ENCODE assay signal across 11 cellular contexts in genomic region chr6:25485820-25486559, GRCh38.
DNase-seq lines count a peak whose midpoint lies in the region; ATAC-seq and TF ChIP-seq lines count a peak whose summit lies in the region.
"Had no signal": no experiment of that assay in that cellular context is flagged by ENCODE, and none has a peak within 500 bp of the region (broad histone marks: within the 10 kb centered on the region; RNA-seq: fewer than 3 reads in every experiment).

No MANE protein-coding gene starts in this region.

- no peaks in the 10 kb centered on the region for H3K9me3 Mint-ChIP-seq in CD8-positive, alpha-beta T cell
- H3K9me3 Mint-ChIP-seq: T-helper 1 cell treated with Interleukin-12 subunit alpha and Interleukin-12 subunit beta and Interleukin-4 antibody, amounts not matched to agents 30 μg/mL and 1 μg/mL, for 36 hours had no signal

- 37 to 45% (median 42%) methylated on average over 8 of the region's 8 CpGs for WGBS in stomach, 5 donors
- WGBS in prostate gland = 63% methylated on average over 8 of the region's 8 CpGs

- H3K27ac ChIP-seq in stomach (no peak overlapping the region), prostate gland (no peak overlapping the region)
- H3K27ac ChIP-seq in CD8-positive, alpha-beta T cell (ENCODE audit: low read depth, low read length) = no peak overlapping the region
- H3K27ac ChIP-seq: brain microvascular endothelial cell had no signal

- no peak for TF ChIP-seq POLR2A in stomach (IDR thresholded peaks at IDR 0.05)
- no peak for TF ChIP-seq POLR2A in prostate gland (IDR thresholded peaks at IDR 0.05)

- H3K9me3 ChIP-seq in stomach (no peaks in the 10 kb centered on the region), prostate gland (no peaks in the 10 kb centered on the region)
- no peaks in the 10 kb centered on the region for H3K9me3 ChIP-seq in CD8-positive, alpha-beta T cell (ENCODE audit: low read length)

- no peak for TF ChIP-seq CTCF in fibroblast of mammary gland (conservative IDR thresholded peaks at IDR 0.05; ENCODE audit: control insufficient read depth, insufficient read depth, low read depth, low read length)
- TF ChIP-seq CTCF in stomach (IDR thresholded peaks at IDR 0.05) = no peak
- no peak for TF ChIP-seq CTCF in CD8-positive, alpha-beta T cell (IDR thresholded peaks at IDR 0.05)
- TF ChIP-seq CTCF in prostate gland (IDR thresholded peaks at IDR 0.05) = no peak

- no peaks in the 10 kb centered on the region for H3K27me3 Mint-ChIP-seq in CD8-positive, alpha-beta T cell (ENCODE audit: low read depth)

- DNase-seq in NCI-H1436 (lab: John Stamatoyannopoulos, UW) (peak; percentile 73), NCI-H69 (lab: John Stamatoyannopoulos, UW) (peak; percentile 95), fibroblast of mammary gland (ENCODE audit: low read depth) (peak; percentile 13), stomach (peak; percentile 37), prostate gland (ENCODE audit: low spot score) (no peak)
- DNase-seq in CD8-positive, alpha-beta T cell = no peak
- DNase-seq: brain microvascular endothelial cell, HCEC 1CT, left colon had no signal

- POLR2A ChIA-PET in CD8-positive, alpha-beta T cell (lab: Charles Lee) = no interaction called here

- CTCF ChIA-PET in CD8-positive, alpha-beta T cell (lab: Charles Lee) = interaction anchor here (0.7 to 8.4 kb wide), 5 partner anchors 81 to 263 kb away, joined by 4 to 161 read pairs (median 8); partner anchors contain the start of gene CARMIL1

- H3K36me3 ChIP-seq in stomach (peaks cover 0 to 24% (median 8%) of the 10 kb centered on the region in 4 donors), prostate gland (no peaks in the 10 kb centered on the region)
- H3K36me3 ChIP-seq in CD8-positive, alpha-beta T cell (ENCODE audit: insufficient read depth, low read length) = peaks cover 3% of the 10 kb centered on the region
- H3K36me3 ChIP-seq: brain microvascular endothelial cell had no signal

- H3K27me3 ChIP-seq in stomach (no peaks in the 10 kb centered on the region), prostate gland (replicated peaks; ENCODE audit: insufficient read depth) (no peaks in the 10 kb centered on the region)
- no peaks in the 10 kb centered on the region for H3K27me3 ChIP-seq in CD8-positive, alpha-beta T cell (ENCODE audit: insufficient read depth, low read length)
- H3K27me3 ChIP-seq: brain microvascular endothelial cell had no signal

- H3K4me3 ChIP-seq in fibroblast of mammary gland (ENCODE audit: control insufficient read depth, low read depth, low read length) (no peak overlapping the region), stomach (no peak overlapping the region), prostate gland (no peak overlapping the region)
- no peak overlapping the region for H3K4me3 ChIP-seq in CD8-positive, alpha-beta T cell (ENCODE audit: low read depth, low read length)

- no peak overlapping the region for H3K27ac Mint-ChIP-seq in CD8-positive, alpha-beta T cell
- H3K27ac Mint-ChIP-seq: T-helper 1 cell treated with Interleukin-12 subunit alpha and Interleukin-12 subunit beta and Interleukin-4 antibody, amounts not matched to agents 30 μg/mL and 1 μg/mL, for 36 hours had no signal

- peaks cover 26% of the 10 kb centered on the region for H3K36me3 Mint-ChIP-seq in CD8-positive, alpha-beta T cell

- peaks cover 7% of the 10 kb centered on the region for H3K4me1 Mint-ChIP-seq in CD8-positive, alpha-beta T cell (ENCODE audit: low read depth)

- intact Hi-C loops in stomach (cut with DNase I; ENCODE audit: low total_unique reads) = loop anchor here (5.0 kb wide), 1 partner anchor 214 kb away; no protein-coding TSS in a partner anchor
- intact Hi-C loops in CD8-positive, alpha-beta T cell (cut with DNase I, micrococcal nuclease) = no loop called here
- intact Hi-C loops in prostate gland (cut with DNase I) = no loop called here

- H3K4me3 Mint-ChIP-seq in CD8-positive, alpha-beta T cell = no peak overlapping the region
- H3K4me3 Mint-ChIP-seq: T-helper 1 cell treated with Interleukin-12 subunit alpha and Interleukin-12 subunit beta and Interleukin-4 antibody, amounts not matched to agents 30 μg/mL and 1 μg/mL, for 36 hours had no signal

- ATAC-seq in GM18907 (IDR thresholded peaks at IDR 0.05; ENCODE audit: unreplicated experiment) = no peak
- no peak for ATAC-seq in CD8-positive, alpha-beta T cell
- ATAC-seq: left colon had no signal

- no peak for TF ChIP-seq EP300 in stomach (IDR thresholded peaks at IDR 0.05)

- H3K4me1 ChIP-seq in stomach = peaks cover 5 to 18% (median 11%) of the 10 kb centered on the region in 4 donors
- peaks cover 5% of the 10 kb centered on the region for H3K4me1 ChIP-seq in CD8-positive, alpha-beta T cell (ENCODE audit: insufficient read depth, low read length)
- no peaks in the 10 kb centered on the region for H3K4me1 ChIP-seq in prostate gland (replicated peaks)

Comparison
In these comparisons a context has a peak if more than half of its experiments do, and no peak if none do; other contexts are left out.
1. DNase-seq: peak in NCI-H1436 (single experiment), NCI-H69 (single experiment), fibroblast of mammary gland (single experiment) and stomach (single experiment); none in CD8-positive, alpha-beta T cell (0 of 7) and prostate gland (single experiment).